Comparison of ENCODE assay signal across 24 cellular contexts in genomic region chr17:9206160-9206988, GRCh38.
A peak's percentile ranks its signal among the peaks of the same experiment; 100 is the strongest.
DNase-seq lines count a peak whose midpoint lies in the region; ATAC-seq, FAIRE-seq and TF ChIP-seq lines count a peak whose summit lies in the region.
"Had no signal": no experiment of that assay in that cellular context is flagged by ENCODE, and none has a peak within 500 bp of the region (broad histone marks: within the 10 kb centered on the region; RNA-seq: fewer than 3 reads in every experiment).

No MANE protein-coding gene starts in this region.

- FAIRE-seq in GM19239 (lab: Jason Lieb, UNC): no peak
- FAIRE-seq: H54 had no signal

- H3K27me3 ChIP-seq in esophagus (ENCODE audit: control insufficient read depth in 1 of 2, insufficient read depth in 2 of 2, low read length in 2 of 2) (no peaks in the 10 kb centered on the region), thoracic aorta (replicated peaks; ENCODE audit: insufficient read depth) (no peaks in the 10 kb centered on the region)
- H3K27me3 ChIP-seq: suprapubic skin had no signal

- TF ChIP-seq CTCF in nephron (IDR thresholded peaks at IDR 0.05; ENCODE audit: unreplicated experiment in 3 of 3): no peak
- TF ChIP-seq CTCF in thoracic aorta (IDR thresholded peaks at IDR 0.05): no peak

- DNase-seq in NCI-H82 (lab: John Stamatoyannopoulos, UW): peak; percentile 81
- no peak for DNase-seq in thoracic aorta (ENCODE audit: low spot score)
- no peak for DNase-seq in activated CD4-positive, alpha-beta T cell treated with anti-CD3 and anti-CD28 coated beads, Interleukin-2, amount 50 U/mL, for 1 hour
- DNase-seq in GM19239 (ENCODE audit: insufficient read length, low spot score): no peak
- DNase-seq: activated CD4-positive, alpha-beta T cell treated with anti-CD3 and anti-CD28 coated beads, Interleukin-2, amount 10 ng/mL, durations not matched to agents 24 days and 14 days; activated naive CD4-positive, alpha-beta T cell treated with anti-CD3 and anti-CD28 coated beads, Interleukin-2, amount 10 ng/mL, durations not matched to agents 7 days and 5 days; activated T-cell treated with anti-CD3 and anti-CD28 coated beads for 4 hours; dermis blood vessel endothelial cell; DMS 273 treated with DMSO at 0.1 percent for 48 hours; GF-D8; islet precursor cell; KG1; NCI-H1092; NCI-H526 treated with DMSO at 0.1 percent for 48 hours; PC-9; stimulated activated CD4-positive, alpha-beta T cell treated with anti-CD3 and anti-CD28 coated beads, Interleukin-4, amount 100 ng/mL, for 1 hour; stimulated activated CD8-positive, alpha-beta memory T cell treated with anti-CD3 and anti-CD28 coated beads, Interleukin-4, amount 100 ng/mL, for 48 hours had no signal

- peaks cover 28% of the 10 kb centered on the region for H3K27me3 Mint-ChIP-seq in nephron (ENCODE audit: low read depth)
- H3K27me3 Mint-ChIP-seq: activated CD4-positive, alpha-beta T cell treated with anti-CD3 and anti-CD28 coated beads, Interleukin-2, amount 10 ng/mL, durations not matched to agents 24 days and 14 days had no signal

- H3K36me3 Mint-ChIP-seq in nephron (ENCODE audit: low read depth): no peaks in the 10 kb centered on the region
- H3K36me3 Mint-ChIP-seq: activated naive CD4-positive, alpha-beta T cell treated with anti-CD3 and anti-CD28 coated beads, Interleukin-2, amount 10 ng/mL, durations not matched to agents 7 days and 5 days had no signal

- H3K9me3 Mint-ChIP-seq in nephron: no peaks in the 10 kb centered on the region
- H3K9me3 Mint-ChIP-seq: activated CD4-positive, alpha-beta T cell treated with anti-CD3 and anti-CD28 coated beads, Interleukin-2, amount 10 ng/mL, durations not matched to agents 24 days and 14 days; activated naive CD4-positive, alpha-beta T cell treated with anti-CD3 and anti-CD28 coated beads, Interleukin-2, amount 10 ng/mL, durations not matched to agents 7 days and 5 days had no signal

- peak overlapping the region; percentile 87 to 94 (median 87) for H3K27ac Mint-ChIP-seq in nephron
- H3K27ac Mint-ChIP-seq: activated CD4-positive, alpha-beta T cell treated with anti-CD3 and anti-CD28 coated beads, Interleukin-2, amount 10 ng/mL, durations not matched to agents 24 days and 14 days; activated naive CD4-positive, alpha-beta T cell treated with anti-CD3 and anti-CD28 coated beads, Interleukin-2, amount 10 ng/mL, durations not matched to agents 7 days and 5 days had no signal

- H3K4me1 ChIP-seq in esophagus (ENCODE audit: control insufficient read depth in 2 of 2, insufficient read depth in 2 of 2, low read length in 1 of 2) (peaks cover 0 to 2% of the 10 kb centered on the region in 2 donors), thoracic aorta (ENCODE audit: control insufficient read depth in 1 of 2, low read depth in 2 of 2) (peaks cover 12 to 20% of the 10 kb centered on the region in 2 donors)

- H3K4me1 Mint-ChIP-seq in nephron: peaks cover 25% of the 10 kb centered on the region
- H3K4me1 Mint-ChIP-seq: activated CD4-positive, alpha-beta T cell treated with anti-CD3 and anti-CD28 coated beads, Interleukin-2, amount 10 ng/mL, durations not matched to agents 24 days and 14 days had no signal

- no peak overlapping the region for H3K4me3 ChIP-seq in esophagus (ENCODE audit: low read depth in 1 of 2, low read length in 2 of 2)
- peak overlapping the region; percentile 38 for H3K4me3 ChIP-seq in thoracic aorta
- H3K4me3 ChIP-seq: PC-9, suprapubic skin had no signal

- H3K4me3 Mint-ChIP-seq in nephron: peak overlapping the region; percentile 62 to 65 (median 63)
- H3K4me3 Mint-ChIP-seq: activated CD4-positive, alpha-beta T cell treated with anti-CD3 and anti-CD28 coated beads, Interleukin-2, amount 10 ng/mL, durations not matched to agents 24 days and 14 days; activated naive CD4-positive, alpha-beta T cell treated with anti-CD3 and anti-CD28 coated beads, Interleukin-2, amount 10 ng/mL, durations not matched to agents 7 days and 5 days had no signal

- 57 to 64% methylated on average over 13 to 14 of the region's 14 CpGs for WGBS in esophagus, 2 donors

- ATAC-seq in thoracic aorta (ENCODE audit: insufficient number of reproducible peaks, low FRiP score, low read depth): no peak
- no peak for ATAC-seq in activated CD4-positive, CD25-positive, alpha-beta regulatory T cell treated with anti-CD3 and anti-CD28 coated beads, Interleukin-2, amount 50 U/mL, for 24 hours
- ATAC-seq in HG03342 (IDR thresholded peaks at IDR 0.05; ENCODE audit: unreplicated experiment): no peak
- ATAC-seq: SK-N-SH treated with all-trans-retinoic acid at 6 μM for 48 hours had no signal

- H3K9me3 ChIP-seq in esophagus (ENCODE audit: control insufficient read depth in 2 of 2, insufficient read depth in 1 of 2, low read depth in 1 of 2, low read length in 1 of 2) (no peaks in the 10 kb centered on the region), thoracic aorta (no peaks in the 10 kb centered on the region)
- H3K9me3 ChIP-seq: suprapubic skin had no signal

- H3K36me3 ChIP-seq in esophagus (ENCODE audit: control insufficient read depth in 2 of 2, insufficient read depth in 2 of 2, low read length in 1 of 2) (no peaks in the 10 kb centered on the region), thoracic aorta (peaks cover 3% of the 10 kb centered on the region)
- H3K36me3 ChIP-seq: suprapubic skin had no signal

- H3K27ac ChIP-seq in esophagus (ENCODE audit: low read depth in 2 of 2, low read length in 1 of 2) (peak overlapping the region; percentile 14 to 17), thoracic aorta (peak overlapping the region in 1 of 2 donors; percentile 28)
- H3K27ac ChIP-seq: PC-9, suprapubic skin had no signal
